Comparison of ENCODE assay signal across 12 cellular contexts in genomic region chr11:65590240-65590738, GRCh38. TPM values are rescaled to one million over a fixed set of nuclear protein-coding genes. Genes with fewer than 3 reads are reported as not detected.
DNase-seq lines count a peak whose midpoint lies in the region; ATAC-seq and TF ChIP-seq lines count a peak whose summit lies in the region.
"Had no signal": no experiment of that assay in that cellular context is flagged by ENCODE, and none has a peak within 500 bp of the region (broad histone marks: within the 10 kb centered on the region; RNA-seq: fewer than 3 reads in every experiment).

No MANE protein-coding gene starts in this region.

- intact Hi-C loops in transverse colon (cut with DNase I; ENCODE audit: low total_unique reads): loop anchor here (5.0 kb wide), 1 partner anchor 48 kb away; no protein-coding TSS in a partner anchor
- intact Hi-C loops in PC-9 (cut with micrococcal nuclease; ENCODE audit: unreplicated experiment): no loop called here
- intact Hi-C loops in PC-3 (cut with micrococcal nuclease): no loop called here

- H3F3A ChIP-seq in GM23248 (ENCODE audit: insufficient read depth) (peaks cover 14% of the 10 kb centered on the region), PC-9 (ENCODE audit: insufficient read depth, low read depth) (peaks cover 42% of the 10 kb centered on the region), PC-3 (ENCODE audit: low read length, unreplicated experiment) (no peaks in the 10 kb centered on the region)

- H3K79me2 ChIP-seq in GM23248 (ENCODE audit: insufficient read depth) (no peaks in the 10 kb centered on the region), PC-9 (ENCODE audit: low read depth) (no peaks in the 10 kb centered on the region), PC-3 (ENCODE audit: low read length) (no peaks in the 10 kb centered on the region)

- H4K20me1 ChIP-seq in GM23248 (ENCODE audit: insufficient read depth) (no peaks in the 10 kb centered on the region), PC-9 (ENCODE audit: insufficient read depth) (no peaks in the 10 kb centered on the region), PC-3 (ENCODE audit: low read length) (no peaks in the 10 kb centered on the region)

- peak overlapping the region; percentile 61 to 88 for H3K27ac Mint-ChIP-seq in activated naive CD4-positive, alpha-beta T cell treated with anti-CD3 and anti-CD28 coated beads, Interleukin-2, amount 50 U/mL, for 72 hours
- H3K27ac Mint-ChIP-seq: H9 had no signal

- H3K9me3 ChIP-seq in gastroesophageal sphincter (no peaks in the 10 kb centered on the region), transverse colon (no peaks in the 10 kb centered on the region), GM23248 (ENCODE audit: low read depth) (no peaks in the 10 kb centered on the region), PC-9 (ENCODE audit: insufficient read depth, low read depth) (no peaks in the 10 kb centered on the region), PC-3 (ENCODE audit: low read length) (no peaks in the 10 kb centered on the region)
- H3K9me3 ChIP-seq: BLaER1 treated with 17β-estradiol and CSF1 and Interleukin-3, amounts not matched to agents 10 nM and 100 nM had no signal

- H2AFZ ChIP-seq in GM23248: no peak overlapping the region
- no peak overlapping the region for H2AFZ ChIP-seq in PC-9
- H2AFZ ChIP-seq in PC-3 (ENCODE audit: low read length): no peak overlapping the region

- no peak overlapping the region for H3K9ac ChIP-seq in GM23248
- no peak overlapping the region for H3K9ac ChIP-seq in PC-3 (ENCODE audit: low read length)

- WGBS in gastroesophageal sphincter (ENCODE audit: low coverage in 1 of 2), 2 donors: 5 to 45% methylated on average over 3 to 4 of the region's 8 CpGs
- WGBS in transverse colon (ENCODE audit: low coverage in 1 of 2), 2 donors: 17 to 51% methylated on average over 1 to 8 of the region's 8 CpGs
- WGBS in GM23248 (ENCODE audit: low coverage in 1 of 2, low lambda C conversion rate in 2 of 2, missing lambda C conversion rate in 2 of 2), 2 experiments: 74 to 77% methylated on average over 8 of the region's 8 CpGs

- ATAC-seq in activated naive CD4-positive, alpha-beta T cell treated with anti-CD3 and anti-CD28 coated beads, Interleukin-2, amount 50 U/mL, for 72 hours: no peak
- ATAC-seq in gastroesophageal sphincter (no peak), PC-3 (no peak)
- ATAC-seq: Panc1 had no signal

- peaks cover 0 to 98% (median 39%) of the 10 kb centered on the region in 3 donors for H3K4me1 ChIP-seq in gastroesophageal sphincter
- peaks cover 23 to 49% (median 38%) of the 10 kb centered on the region in 4 donors for H3K4me1 ChIP-seq in transverse colon
- no peaks in the 10 kb centered on the region for H3K4me1 ChIP-seq in GM23248 (ENCODE audit: insufficient read depth)
- 0 out of 2 replicates have a peak, but pooled peaks cover under 1% of the 10 kb centered on the region for H3K4me1 ChIP-seq in PC-9 (replicated peaks; ENCODE audit: insufficient read depth)
- no peaks in the 10 kb centered on the region for H3K4me1 ChIP-seq in PC-3 (ENCODE audit: insufficient read depth, low read length)

- no peaks in the 10 kb centered on the region for H3K9me3 Mint-ChIP-seq in activated naive CD4-positive, alpha-beta T cell treated with anti-CD3 and anti-CD28 coated beads, Interleukin-2, amount 50 U/mL, for 72 hours
- H3K9me3 Mint-ChIP-seq: H9 had no signal

- H3K4me2 ChIP-seq in GM23248 (ENCODE audit: unreplicated experiment) (no peak overlapping the region), PC-9 (no peak overlapping the region), PC-3 (ENCODE audit: low read length) (no peak overlapping the region)

- CTCF ChIA-PET in PC-9 (lab: Charles Lee): no interaction called here
- CTCF ChIA-PET in PC-3 (lab: Charles Lee): no interaction called here

- DNase-seq in activated naive CD4-positive, alpha-beta T cell treated with anti-CD3 and anti-CD28 coated beads, Interleukin-2, amount 50 U/mL, for 72 hours (ENCODE audit: low spot score in 2 of 2): no peak
- no peak for DNase-seq in activated naive CD4-positive, alpha-beta T cell (lab: John Stamatoyannopoulos, UW)
- DNase-seq in NCI-H69 (lab: John Stamatoyannopoulos, UW) (peak; percentile 59), transverse colon (peak; percentile 59), GM23248 (no peak), PC-9 (no peak), PC-3 (no peak)
- DNase-seq: dorsolateral prefrontal cortex, H9 had no signal

- TF ChIP-seq CTCF in gastroesophageal sphincter (IDR thresholded peaks at IDR 0.05) (no peak), transverse colon (IDR thresholded peaks at IDR 0.05) (no peak), PC-9 (conservative IDR thresholded peaks at IDR 0.05) (no peak), PC-3 (conservative IDR thresholded peaks at IDR 0.05; ENCODE audit: low read depth, low read length) (no peak)

- no peak for TF ChIP-seq POLR2A in gastroesophageal sphincter (IDR thresholded peaks at IDR 0.05)
- TF ChIP-seq POLR2A in transverse colon (IDR thresholded peaks at IDR 0.05): no peak

- H3K4me3 ChIP-seq in gastroesophageal sphincter (no peak overlapping the region), transverse colon (no peak overlapping the region), GM23248 (no peak overlapping the region), PC-9 (no peak overlapping the region), PC-3 (ENCODE audit: low read length) (no peak overlapping the region)
- H3K4me3 ChIP-seq: BLaER1 treated with 17β-estradiol and CSF1 and Interleukin-3, amounts not matched to agents 10 nM and 100 nM; dorsolateral prefrontal cortex had no signal

- POLR2A ChIA-PET in PC-9 (lab: Charles Lee; ENCODE audit: unreplicated experiment) (no interaction called here), PC-3 (lab: Charles Lee; ENCODE audit: unreplicated experiment) (no interaction called here)

- TF ChIP-seq EP300 in gastroesophageal sphincter (IDR thresholded peaks at IDR 0.05) (no peak), transverse colon (IDR thresholded peaks at IDR 0.05; ENCODE audit: low read depth) (no peak)

- no TSS peak for BruUV-seq in PC-9 (replicated peaks; lab: Mats Ljungman, UMichigan)
- no TSS peak for BruUV-seq in PC-3 (replicated peaks; lab: Mats Ljungman, UMichigan)

- H3K27ac ChIP-seq in gastroesophageal sphincter (peak overlapping the region in 3 of 4 donors; percentile 80 to 93 (median 86)), transverse colon (peak overlapping the region in 2 of 4 donors; percentile 73 to 85), GM23248 (no peak overlapping the region), PC-9 (no peak overlapping the region), PC-3 (ENCODE audit: low read length) (no peak overlapping the region)

- H3K27me3 ChIP-seq in gastroesophageal sphincter (no peaks in the 10 kb centered on the region), transverse colon (no peaks in the 10 kb centered on the region), GM23248 (replicated peaks; ENCODE audit: insufficient read depth) (no peaks in the 10 kb centered on the region), PC-9 (ENCODE audit: insufficient read depth, low read depth) (no peaks in the 10 kb centered on the region), PC-3 (ENCODE audit: low read length) (no peaks in the 10 kb centered on the region)
- H3K27me3 ChIP-seq: BLaER1 treated with 17β-estradiol and CSF1 and Interleukin-3, amounts not matched to agents 10 nM and 100 nM; dorsolateral prefrontal cortex had no signal

- H3K36me3 ChIP-seq in gastroesophageal sphincter (peaks cover 0 to 57% of the 10 kb centered on the region in 2 donors), transverse colon (no peaks in the 10 kb centered on the region), GM23248 (ENCODE audit: low read depth) (0 out of 2 replicates have a peak, but pooled peaks cover 6% of the 10 kb centered on the region), PC-9 (ENCODE audit: low read depth) (no peaks in the 10 kb centered on the region), PC-3 (ENCODE audit: low read depth, low read length) (peaks cover 5% of the 10 kb centered on the region)

- in situ Hi-C loops in transverse colon (cut with MboI; ENCODE audit: low pct_ligation_motif_present in 1 of 4, low pct_unique_long_range_greater_than_20kb in 1 of 4, low sequenced_read_pairs in 3 of 4): no loop called here
- in situ Hi-C loops in GM23248 (cut with MboI): no loop called here

- peaks cover 6 to 8% of the 10 kb centered on the region in 2 donors for H3K36me3 Mint-ChIP-seq in activated naive CD4-positive, alpha-beta T cell treated with anti-CD3 and anti-CD28 coated beads, Interleukin-2, amount 50 U/mL, for 72 hours

- H3K9me2 ChIP-seq in GM23248 (ENCODE audit: insufficient read depth) (no peaks in the 10 kb centered on the region), PC-9 (ENCODE audit: insufficient read depth) (no peaks in the 10 kb centered on the region), PC-3 (replicated peaks; ENCODE audit: low read length) (no peaks in the 10 kb centered on the region)

RNA-seq across cellular contexts. Expression of gene KCNK7, which starts 5.3 kb away (rescaled TPM):
- under 1 TPM; 0.66 to 0.74 TPM for total RNA-seq in activated naive CD4-positive, alpha-beta T cell treated with anti-CD3 and anti-CD28 coated beads, Interleukin-2, amount 50 U/mL, for 72 hours
- total RNA-seq in gastroesophageal sphincter (1 to 10 TPM in 1 of 4 donors, under 1 TPM in 2, not detected in 1; 0.40 to 1.5 (median 0.93) TPM), transverse colon (1 to 10 TPM in 1 of 4 donors, under 1 TPM in 1, not detected in 2; 0.27 to 1.6 TPM), PC-9 (2021) (2.1 TPM in 1 of 2 replicates, not detected in the other), PC-3 (2014; rRNA removed) (0.58 and 0.69 TPM in 2 replicates)
- not detected in 2 replicates for total RNA-seq in GM23248 (2014; rRNA removed; shearing (Covaris generic))
- not detected in 2 replicates for polyA plus RNA-seq in GM23248 (2016; fragmentation: Nextera tagmentation; extraction: Ambion mirVana)

RNA-seq across cellular contexts. Expression of gene EHBP1L1, which starts 14.4 kb away (rescaled TPM):
- total RNA-seq in activated naive CD4-positive, alpha-beta T cell treated with anti-CD3 and anti-CD28 coated beads, Interleukin-2, amount 50 U/mL, for 72 hours: 100 to 1,000 TPM; 101 to 144 TPM
- total RNA-seq in gastroesophageal sphincter (100 to 1,000 TPM; 172 to 329 (median 202) TPM), transverse colon (100 to 1,000 TPM in 2 of 4 donors, 10 to 100 TPM in 2; 90.2 to 215 (median 106) TPM), PC-9 (2021) (123 and 170 TPM in 2 replicates), PC-3 (2014; rRNA removed) (126 and 200 TPM in 2 replicates)
- total RNA-seq in GM23248 (2014; rRNA removed; shearing (Covaris generic)): 85.5 and 88.5 TPM in 2 replicates
- polyA plus RNA-seq in GM23248 (2016; fragmentation: Nextera tagmentation; extraction: Ambion mirVana): 11.5 and 12.6 TPM in 2 replicates

RNA-seq across cellular contexts. Expression of gene FAM89B, which starts 18.0 kb away (rescaled TPM):
- total RNA-seq in activated naive CD4-positive, alpha-beta T cell treated with anti-CD3 and anti-CD28 coated beads, Interleukin-2, amount 50 U/mL, for 72 hours: 10 to 100 TPM; 32.6 to 47.1 TPM
- 10 to 100 TPM; 36.6 to 68.3 (median 55.0) TPM for total RNA-seq in gastroesophageal sphincter
- 100 to 1,000 TPM in 1 of 4 donors, 10 to 100 TPM in 3; 25.2 to 254 (median 51.6) TPM for total RNA-seq in transverse colon
- total RNA-seq in GM23248 (2014; rRNA removed; shearing (Covaris generic)): 41.2 and 67.0 TPM in 2 replicates
- polyA plus RNA-seq in GM23248 (2016; fragmentation: Nextera tagmentation; extraction: Ambion mirVana): 73.1 and 76.3 TPM in 2 replicates
- 51.7 and 53.3 TPM in 2 replicates for total RNA-seq in PC-9 (2021)
- 76.3 and 87.7 TPM in 2 replicates for total RNA-seq in PC-3 (2014; rRNA removed)

RNA-seq across cellular contexts. Expression of gene ZNRD2, which starts 20.0 kb away (rescaled TPM):
- 10 to 100 TPM; 35.9 to 44.3 TPM for total RNA-seq in activated naive CD4-positive, alpha-beta T cell treated with anti-CD3 and anti-CD28 coated beads, Interleukin-2, amount 50 U/mL, for 72 hours
- 10 to 100 TPM; 38.4 to 73.5 (median 43.5) TPM for total RNA-seq in gastroesophageal sphincter
- total RNA-seq in transverse colon: 10 to 100 TPM in 3 of 4 donors, 1 to 10 TPM in 1; 6.4 to 38.4 (median 27.9) TPM
- 41.9 and 54.5 TPM in 2 replicates for total RNA-seq in GM23248 (2014; rRNA removed; shearing (Covaris generic))
- 69.3 and 74.9 TPM in 2 replicates for polyA plus RNA-seq in GM23248 (2016; fragmentation: Nextera tagmentation; extraction: Ambion mirVana)
- total RNA-seq in PC-9 (2021): 51.4 and 53.5 TPM in 2 replicates
- 126 and 206 TPM in 2 replicates for total RNA-seq in PC-3 (2014; rRNA removed)

RNA-seq across cellular contexts. Expression of gene MAP3K11, which starts 23.7 kb away (rescaled TPM):
- 10 to 100 TPM; 73.6 to 76.5 TPM for total RNA-seq in activated naive CD4-positive, alpha-beta T cell treated with anti-CD3 and anti-CD28 coated beads, Interleukin-2, amount 50 U/mL, for 72 hours
- total RNA-seq in gastroesophageal sphincter: 10 to 100 TPM; 20.5 to 35.3 (median 28.0) TPM
- total RNA-seq in transverse colon: 100 to 1,000 TPM in 2 of 4 donors, 10 to 100 TPM in 2; 82.3 to 211 (median 94.8) TPM
- total RNA-seq in GM23248 (2014; rRNA removed; shearing (Covaris generic)): 17.6 and 24.7 TPM in 2 replicates
- 9.5 and 10.6 TPM in 2 replicates for polyA plus RNA-seq in GM23248 (2016; fragmentation: Nextera tagmentation; extraction: Ambion mirVana)
- 87.2 and 90.3 TPM in 2 replicates for total RNA-seq in PC-9 (2021)
- 80.1 and 106 TPM in 2 replicates for total RNA-seq in PC-3 (2014; rRNA removed)

Comparison
In these comparisons a context has a peak if more than half of its experiments do, and no peak if none do; other contexts are left out.
1. DNase-seq: peak in NCI-H69 (single experiment) and transverse colon (single experiment); none in activated naive CD4-positive, alpha-beta T cell treated with anti-CD3 and anti-CD28 coated beads, Interleukin-2, amount 50 U/mL, for 72 hours (0 of 2), activated naive CD4-positive, alpha-beta T cell (0 of 4), GM23248 (single experiment), PC-9 (0 of 2) and PC-3 (single experiment).
2. H3K27ac ChIP-seq: peak in gastroesophageal sphincter (3 of 4); none in GM23248 (single experiment), PC-9 (single experiment) and PC-3 (single experiment).